ENCODE assay signal across 1 cellular context in the genomic region with DNA sequence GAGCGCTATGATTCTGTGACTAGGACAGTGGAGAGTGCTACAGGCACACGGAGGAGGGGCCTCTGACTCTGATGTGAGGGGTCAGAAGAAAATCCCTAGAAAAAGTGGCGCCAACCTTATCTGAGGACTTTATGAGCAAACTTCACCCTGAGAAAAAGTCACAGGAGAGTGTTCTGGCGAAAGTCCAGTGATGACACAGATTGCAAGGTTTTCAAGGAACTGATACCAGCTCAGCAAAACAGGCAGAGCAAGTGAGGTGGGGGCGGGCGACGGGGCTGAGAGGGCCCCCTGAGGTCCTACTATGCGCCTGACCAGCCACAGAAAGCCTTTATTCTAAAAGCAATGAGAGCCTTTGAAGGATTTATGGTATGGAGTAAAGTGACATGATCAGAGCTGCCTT.
TF ChIP-seq lines count a peak whose summit lies in the region.

No MANE protein-coding gene starts in this region.

TF ChIP-seq in HEK293, 187 proteins besides CTCF, POLR2A, EP300 and RAD21 (continued from another document and continues in another):
- no peak for TF ChIP-seq ZNF626 (tag by site-specific recombination; IDR thresholded peaks at IDR 0.05)
- TF ChIP-seq ZNF677 (tag by site-specific recombination; IDR thresholded peaks at IDR 0.05): no peak
- TF ChIP-seq TCF7L2 (IDR thresholded peaks at IDR 0.05; ENCODE audit: borderline replicate concordance, low read depth, low read length): 0 out of 2 replicates have a peak, but pooled peaks have one; percentile 24
- no peak for TF ChIP-seq ZNF596 (tag by site-specific recombination; IDR thresholded peaks at IDR 0.05)
- TF ChIP-seq ZBTB20 (tag by site-specific recombination; IDR thresholded peaks at IDR 0.05): no peak
- 0 out of 2 replicates have a peak, but pooled peaks have one; percentile 34 for TF ChIP-seq ZNF843 (tag by site-specific recombination; IDR thresholded peaks at IDR 0.05)
- TF ChIP-seq ZFP3 (tag by site-specific recombination; IDR thresholded peaks at IDR 0.05; ENCODE audit: low read depth): no peak
- TF ChIP-seq KLF9 (tag by site-specific recombination; IDR thresholded peaks at IDR 0.05; ENCODE audit: low read depth): no peak
- no peak for TF ChIP-seq WT1 (tag by site-specific recombination; IDR thresholded peaks at IDR 0.05)
- TF ChIP-seq, protein P1, sequence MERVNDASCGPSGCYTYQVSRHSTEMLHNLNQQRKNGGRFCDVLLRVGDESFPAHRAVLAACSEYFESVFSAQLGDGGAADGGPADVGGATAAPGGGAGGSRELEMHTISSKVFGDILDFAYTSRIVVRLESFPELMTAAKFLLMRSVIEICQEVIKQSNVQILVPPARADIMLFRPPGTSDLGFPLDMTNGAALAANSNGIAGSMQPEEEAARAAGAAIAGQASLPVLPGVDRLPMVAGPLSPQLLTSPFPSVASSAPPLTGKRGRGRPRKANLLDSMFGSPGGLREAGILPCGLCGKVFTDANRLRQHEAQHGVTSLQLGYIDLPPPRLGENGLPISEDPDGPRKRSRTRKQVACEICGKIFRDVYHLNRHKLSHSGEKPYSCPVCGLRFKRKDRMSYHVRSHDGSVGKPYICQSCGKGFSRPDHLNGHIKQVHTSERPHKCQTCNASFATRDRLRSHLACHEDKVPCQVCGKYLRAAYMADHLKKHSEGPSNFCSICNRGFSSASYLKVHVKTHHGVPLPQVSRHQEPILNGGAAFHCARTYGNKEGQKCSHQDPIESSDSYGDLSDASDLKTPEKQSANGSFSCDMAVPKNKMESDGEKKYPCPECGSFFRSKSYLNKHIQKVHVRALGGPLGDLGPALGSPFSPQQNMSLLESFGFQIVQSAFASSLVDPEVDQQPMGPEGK (tag by site-specific recombination; IDR thresholded peaks at IDR 0.05): peak; percentile 73
- no peak for TF ChIP-seq ZNF174 (tag by site-specific recombination; IDR thresholded peaks at IDR 0.05)
- no peak for TF ChIP-seq OSR2 (tag by site-specific recombination; IDR thresholded peaks at IDR 0.05)
- TF ChIP-seq ZEB2 (tag by site-specific recombination; IDR thresholded peaks at IDR 0.05): 0 out of 2 replicates have a peak, but pooled peaks have one; percentile 14
- TF ChIP-seq, protein P2, sequence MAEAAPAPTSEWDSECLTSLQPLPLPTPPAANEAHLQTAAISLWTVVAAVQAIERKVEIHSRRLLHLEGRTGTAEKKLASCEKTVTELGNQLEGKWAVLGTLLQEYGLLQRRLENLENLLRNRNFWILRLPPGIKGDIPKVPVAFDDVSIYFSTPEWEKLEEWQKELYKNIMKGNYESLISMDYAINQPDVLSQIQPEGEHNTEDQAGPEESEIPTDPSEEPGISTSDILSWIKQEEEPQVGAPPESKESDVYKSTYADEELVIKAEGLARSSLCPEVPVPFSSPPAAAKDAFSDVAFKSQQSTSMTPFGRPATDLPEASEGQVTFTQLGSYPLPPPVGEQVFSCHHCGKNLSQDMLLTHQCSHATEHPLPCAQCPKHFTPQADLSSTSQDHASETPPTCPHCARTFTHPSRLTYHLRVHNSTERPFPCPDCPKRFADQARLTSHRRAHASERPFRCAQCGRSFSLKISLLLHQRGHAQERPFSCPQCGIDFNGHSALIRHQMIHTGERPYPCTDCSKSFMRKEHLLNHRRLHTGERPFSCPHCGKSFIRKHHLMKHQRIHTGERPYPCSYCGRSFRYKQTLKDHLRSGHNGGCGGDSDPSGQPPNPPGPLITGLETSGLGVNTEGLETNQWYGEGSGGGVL (tag by site-specific recombination; IDR thresholded peaks at IDR 0.05): peak; percentile 47
- TF ChIP-seq SP7 (tag by site-specific recombination; IDR thresholded peaks at IDR 0.05): 0 out of 2 replicates have a peak, but pooled peaks have one; percentile 12
- TF ChIP-seq PRDM1 (tag by site-specific recombination; IDR thresholded peaks at IDR 0.05): peak; percentile 53; the same call in 1 of the 2 replicates
- TF ChIP-seq ZNF155 (tag by site-specific recombination; IDR thresholded peaks at IDR 0.05): no peak
- TF ChIP-seq ZNF48 (tag by site-specific recombination; IDR thresholded peaks at IDR 0.05): no peak
- TF ChIP-seq, protein P3, sequence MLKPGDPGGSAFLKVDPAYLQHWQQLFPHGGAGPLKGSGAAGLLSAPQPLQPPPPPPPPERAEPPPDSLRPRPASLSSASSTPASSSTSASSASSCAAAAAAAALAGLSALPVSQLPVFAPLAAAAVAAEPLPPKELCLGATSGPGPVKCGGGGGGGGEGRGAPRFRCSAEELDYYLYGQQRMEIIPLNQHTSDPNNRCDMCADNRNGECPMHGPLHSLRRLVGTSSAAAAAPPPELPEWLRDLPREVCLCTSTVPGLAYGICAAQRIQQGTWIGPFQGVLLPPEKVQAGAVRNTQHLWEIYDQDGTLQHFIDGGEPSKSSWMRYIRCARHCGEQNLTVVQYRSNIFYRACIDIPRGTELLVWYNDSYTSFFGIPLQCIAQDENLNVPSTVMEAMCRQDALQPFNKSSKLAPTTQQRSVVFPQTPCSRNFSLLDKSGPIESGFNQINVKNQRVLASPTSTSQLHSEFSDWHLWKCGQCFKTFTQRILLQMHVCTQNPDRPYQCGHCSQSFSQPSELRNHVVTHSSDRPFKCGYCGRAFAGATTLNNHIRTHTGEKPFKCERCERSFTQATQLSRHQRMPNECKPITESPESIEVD (tag by site-specific recombination; IDR thresholded peaks at IDR 0.05): peak; percentile 95
- 0 out of 2 replicates have a peak, but pooled peaks have one; percentile 69 for TF ChIP-seq ZNF561 (tag by site-specific recombination; IDR thresholded peaks at IDR 0.05; ENCODE audit: borderline replicate concordance)
- no peak for TF ChIP-seq ZBTB21 (tag by site-specific recombination; IDR thresholded peaks at IDR 0.05)
- TF ChIP-seq ZNF600 (tag by site-specific recombination; IDR thresholded peaks at IDR 0.05): peak; percentile 54
- TF ChIP-seq, protein P4, sequence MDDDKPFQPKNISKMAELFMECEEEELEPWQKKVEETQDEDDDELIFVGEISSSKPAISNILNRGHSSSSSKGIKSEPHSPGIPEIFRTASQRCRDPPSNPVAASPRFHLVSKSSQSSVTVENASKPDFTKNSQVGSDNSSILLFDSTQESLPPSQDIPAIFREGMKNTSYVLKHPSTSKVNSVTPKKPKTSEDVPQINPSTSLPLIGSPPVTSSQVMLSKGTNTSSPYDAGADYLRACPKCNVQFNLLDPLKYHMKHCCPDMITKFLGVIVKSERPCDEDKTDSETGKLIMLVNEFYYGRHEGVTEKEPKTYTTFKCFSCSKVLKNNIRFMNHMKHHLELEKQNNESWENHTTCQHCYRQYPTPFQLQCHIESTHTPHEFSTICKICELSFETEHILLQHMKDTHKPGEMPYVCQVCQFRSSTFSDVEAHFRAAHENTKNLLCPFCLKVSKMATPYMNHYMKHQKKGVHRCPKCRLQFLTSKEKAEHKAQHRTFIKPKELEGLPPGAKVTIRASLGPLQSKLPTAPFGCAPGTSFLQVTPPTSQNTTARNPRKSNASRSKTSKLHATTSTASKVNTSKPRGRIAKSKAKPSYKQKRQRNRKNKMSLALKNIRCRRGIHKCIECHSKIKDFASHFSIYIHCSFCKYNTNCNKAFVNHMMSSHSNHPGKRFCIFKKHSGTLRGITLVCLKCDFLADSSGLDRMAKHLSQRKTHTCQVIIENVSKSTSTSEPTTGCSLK (tag by site-specific recombination; IDR thresholded peaks at IDR 0.05): no peak
- TF ChIP-seq FEZF1 (tag by site-specific recombination; IDR thresholded peaks at IDR 0.05): peak; percentile 80
- TF ChIP-seq, protein P5, sequence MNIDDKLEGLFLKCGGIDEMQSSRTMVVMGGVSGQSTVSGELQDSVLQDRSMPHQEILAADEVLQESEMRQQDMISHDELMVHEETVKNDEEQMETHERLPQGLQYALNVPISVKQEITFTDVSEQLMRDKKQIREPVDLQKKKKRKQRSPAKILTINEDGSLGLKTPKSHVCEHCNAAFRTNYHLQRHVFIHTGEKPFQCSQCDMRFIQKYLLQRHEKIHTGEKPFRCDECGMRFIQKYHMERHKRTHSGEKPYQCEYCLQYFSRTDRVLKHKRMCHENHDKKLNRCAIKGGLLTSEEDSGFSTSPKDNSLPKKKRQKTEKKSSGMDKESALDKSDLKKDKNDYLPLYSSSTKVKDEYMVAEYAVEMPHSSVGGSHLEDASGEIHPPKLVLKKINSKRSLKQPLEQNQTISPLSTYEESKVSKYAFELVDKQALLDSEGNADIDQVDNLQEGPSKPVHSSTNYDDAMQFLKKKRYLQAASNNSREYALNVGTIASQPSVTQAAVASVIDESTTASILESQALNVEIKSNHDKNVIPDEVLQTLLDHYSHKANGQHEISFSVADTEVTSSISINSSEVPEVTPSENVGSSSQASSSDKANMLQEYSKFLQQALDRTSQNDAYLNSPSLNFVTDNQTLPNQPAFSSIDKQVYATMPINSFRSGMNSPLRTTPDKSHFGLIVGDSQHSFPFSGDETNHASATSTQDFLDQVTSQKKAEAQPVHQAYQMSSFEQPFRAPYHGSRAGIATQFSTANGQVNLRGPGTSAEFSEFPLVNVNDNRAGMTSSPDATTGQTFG (tag by site-specific recombination; IDR thresholded peaks at IDR 0.05; ENCODE audit: borderline replicate concordance): no peak
- TF ChIP-seq ZNF2 (tag by site-specific recombination; IDR thresholded peaks at IDR 0.05): no peak
- TF ChIP-seq TRIM28 (IDR thresholded peaks at IDR 0.05; ENCODE audit: borderline replicate concordance, low read length): peak; percentile 86; the same call in 1 of the 2 replicates
- TF ChIP-seq, protein P6, sequence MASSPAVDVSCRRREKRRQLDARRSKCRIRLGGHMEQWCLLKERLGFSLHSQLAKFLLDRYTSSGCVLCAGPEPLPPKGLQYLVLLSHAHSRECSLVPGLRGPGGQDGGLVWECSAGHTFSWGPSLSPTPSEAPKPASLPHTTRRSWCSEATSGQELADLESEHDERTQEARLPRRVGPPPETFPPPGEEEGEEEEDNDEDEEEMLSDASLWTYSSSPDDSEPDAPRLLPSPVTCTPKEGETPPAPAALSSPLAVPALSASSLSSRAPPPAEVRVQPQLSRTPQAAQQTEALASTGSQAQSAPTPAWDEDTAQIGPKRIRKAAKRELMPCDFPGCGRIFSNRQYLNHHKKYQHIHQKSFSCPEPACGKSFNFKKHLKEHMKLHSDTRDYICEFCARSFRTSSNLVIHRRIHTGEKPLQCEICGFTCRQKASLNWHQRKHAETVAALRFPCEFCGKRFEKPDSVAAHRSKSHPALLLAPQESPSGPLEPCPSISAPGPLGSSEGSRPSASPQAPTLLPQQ (tag by site-specific recombination; IDR thresholded peaks at IDR 0.05): 0 out of 2 replicates have a peak, but pooled peaks have one; percentile 33
- no peak for TF ChIP-seq ZNF521 (tag by site-specific recombination; IDR thresholded peaks at IDR 0.05)
- no peak for TF ChIP-seq ZBTB17 (tag by site-specific recombination; IDR thresholded peaks at IDR 0.05)
- TF ChIP-seq, protein P7, sequence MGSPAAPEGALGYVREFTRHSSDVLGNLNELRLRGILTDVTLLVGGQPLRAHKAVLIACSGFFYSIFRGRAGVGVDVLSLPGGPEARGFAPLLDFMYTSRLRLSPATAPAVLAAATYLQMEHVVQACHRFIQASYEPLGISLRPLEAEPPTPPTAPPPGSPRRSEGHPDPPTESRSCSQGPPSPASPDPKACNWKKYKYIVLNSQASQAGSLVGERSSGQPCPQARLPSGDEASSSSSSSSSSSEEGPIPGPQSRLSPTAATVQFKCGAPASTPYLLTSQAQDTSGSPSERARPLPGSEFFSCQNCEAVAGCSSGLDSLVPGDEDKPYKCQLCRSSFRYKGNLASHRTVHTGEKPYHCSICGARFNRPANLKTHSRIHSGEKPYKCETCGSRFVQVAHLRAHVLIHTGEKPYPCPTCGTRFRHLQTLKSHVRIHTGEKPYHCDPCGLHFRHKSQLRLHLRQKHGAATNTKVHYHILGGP (tag by site-specific recombination; IDR thresholded peaks at IDR 0.05): peak; percentile 80
- TF ChIP-seq ZNF16 (tag by site-specific recombination; IDR thresholded peaks at IDR 0.05; ENCODE audit: low read depth): no peak
- TF ChIP-seq RBAK (tag by site-specific recombination; IDR thresholded peaks at IDR 0.05): no peak
- TF ChIP-seq, protein P8, sequence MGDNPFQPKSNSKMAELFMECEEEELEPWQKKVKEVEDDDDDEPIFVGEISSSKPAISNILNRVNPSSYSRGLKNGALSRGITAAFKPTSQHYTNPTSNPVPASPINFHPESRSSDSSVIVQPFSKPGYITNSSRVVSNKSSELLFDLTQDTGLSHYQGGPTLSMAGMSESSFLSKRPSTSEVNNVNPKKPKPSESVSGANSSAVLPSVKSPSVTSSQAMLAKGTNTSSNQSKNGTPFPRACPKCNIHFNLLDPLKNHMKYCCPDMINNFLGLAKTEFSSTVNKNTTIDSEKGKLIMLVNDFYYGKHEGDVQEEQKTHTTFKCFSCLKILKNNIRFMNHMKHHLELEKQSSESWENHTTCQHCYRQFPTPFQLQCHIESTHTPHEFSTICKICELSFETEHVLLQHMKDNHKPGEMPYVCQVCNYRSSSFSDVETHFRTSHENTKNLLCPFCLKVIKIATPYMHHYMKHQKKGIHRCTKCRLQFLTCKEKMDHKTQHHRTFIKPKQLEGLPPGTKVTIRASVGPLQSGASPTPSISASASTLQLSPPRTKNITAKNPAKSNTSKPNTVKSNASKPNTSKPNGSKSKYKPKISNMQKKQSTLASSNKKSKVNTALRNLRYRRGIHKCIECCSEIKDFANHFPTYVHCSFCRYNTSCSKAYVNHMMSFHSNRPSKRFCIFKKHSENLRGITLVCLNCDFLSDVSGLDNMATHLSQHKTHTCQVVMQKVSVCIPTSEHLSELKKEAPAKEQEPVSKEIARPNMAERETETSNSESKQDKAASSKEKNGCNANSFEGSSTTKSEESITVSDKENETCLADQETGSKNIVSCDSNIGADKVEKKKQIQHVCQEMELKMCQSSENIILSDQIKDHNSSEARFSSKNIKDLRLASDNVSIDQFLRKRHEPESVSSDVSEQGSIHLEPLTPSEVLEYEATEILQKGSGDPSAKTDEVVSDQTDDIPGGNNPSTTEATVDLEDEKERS (tag by site-specific recombination; IDR thresholded peaks at IDR 0.05): no peak
- TF ChIP-seq ZNF335 (tag by site-specific recombination; conservative IDR thresholded peaks at IDR 0.05): peak; percentile 91
